In the genomic region with DNA sequence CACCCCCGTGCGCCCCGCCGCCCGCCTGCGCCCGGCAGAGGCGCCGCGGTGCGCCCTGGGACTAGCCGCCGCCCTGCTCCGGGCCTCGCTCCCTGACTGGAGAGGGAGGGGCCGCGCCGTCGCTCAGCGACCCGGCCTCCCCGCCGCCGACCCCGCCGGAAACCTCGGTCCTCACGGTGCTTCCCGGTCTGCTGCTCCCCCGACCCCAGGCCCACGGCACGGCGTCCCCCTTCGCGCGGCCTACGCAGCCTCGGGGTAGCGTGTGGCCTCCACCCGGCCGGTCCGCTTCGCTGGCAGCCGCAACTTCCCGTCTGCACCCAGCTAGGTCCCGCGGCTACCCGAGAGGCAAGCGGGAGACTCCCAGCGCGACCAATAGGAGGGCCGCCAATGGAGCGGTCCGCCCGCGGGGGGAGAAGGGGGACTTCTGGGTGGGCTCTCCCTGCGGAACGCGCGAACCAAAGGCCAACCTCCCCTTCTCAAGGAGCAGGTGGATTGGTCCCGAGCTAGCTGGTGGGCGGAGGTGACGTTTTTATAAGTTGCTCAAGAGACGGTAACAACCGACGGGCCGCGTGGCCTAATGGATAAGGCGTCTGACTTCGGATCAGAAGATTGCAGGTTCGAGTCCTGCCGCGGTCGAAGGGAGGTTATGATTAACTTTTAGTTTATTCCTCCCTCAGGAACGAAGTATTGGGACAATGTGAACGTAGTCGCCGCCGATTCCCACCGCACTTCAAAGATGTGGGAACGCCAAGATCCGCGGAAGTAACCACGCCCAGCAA, we compare ENCODE assay signal across 8 cellular contexts. TPM values are rescaled to one million over a fixed set of nuclear protein-coding genes. Genes with fewer than 3 reads are reported as not detected.
A peak's percentile ranks its signal among the peaks of the same experiment; 100 is the strongest.
DNase-seq lines count a peak whose midpoint lies in the region; ATAC-seq and TF ChIP-seq lines count a peak whose summit lies in the region.

Gene POLG, minus strand, starts transcription at position 315 of the 779 bp plus-strand sequence. CDS start 1,070 bp downstream, outside the sequence.

- peaks cover 32% of the 10 kb centered on the region for H3K36me3 ChIP-seq in thymus (ENCODE audit: control insufficient read depth, insufficient read depth)

- no peaks in the 10 kb centered on the region for H3K9me3 ChIP-seq in thymus (ENCODE audit: control insufficient read depth)

- DNase-seq in GM12864 (ENCODE audit: low read depth) (peak; percentile 97), NCI-H1417 (lab: John Stamatoyannopoulos, UW) (peak; percentile 99 to 100 (median 100)), SW 1271 (lab: John Stamatoyannopoulos, UW) (peak; percentile 99 to 100), head of caudate nucleus (peak; percentile 96 to 100 (median 99)), osteocyte (ENCODE audit: extremely low spot score, unreplicated experiment) (peak; percentile 100)
- DNase-seq in activated naive CD8-positive, alpha-beta T cell treated with anti-CD3 and anti-CD28 coated beads, Interleukin-2, amount 50 U/mL, for 16 hours (ENCODE audit: low read depth, low spot score), result peak; percentile 98

- under 1% methylated on average over 84 of the region's 84 CpGs for WGBS in thymus

- H3K4me1 Mint-ChIP-seq in osteocyte (ENCODE audit: unreplicated experiment), result peaks cover 39% of the 10 kb centered on the region

- H3K4me3 Mint-ChIP-seq in osteocyte (ENCODE audit: unreplicated experiment), result peak within 1 kb of the TSS; percentile 76

- peak; percentile 90 for ATAC-seq in HG02759 (IDR thresholded peaks at IDR 0.05; ENCODE audit: unreplicated experiment)

- no peak for TF ChIP-seq CTCF in GM12864 (IDR thresholded peaks at IDR 0.05; ENCODE audit: low read depth, low read length, missing control alignments)
- no peak for TF ChIP-seq CTCF in osteocyte (IDR thresholded peaks at IDR 0.05)

- peaks cover 42% of the 10 kb centered on the region for H3K4me1 ChIP-seq in thymus (ENCODE audit: control insufficient read depth, insufficient read depth, low read length)

- H3K36me3 Mint-ChIP-seq in osteocyte (ENCODE audit: unreplicated experiment), result peaks cover 16% of the 10 kb centered on the region

- H3K27ac Mint-ChIP-seq in osteocyte (ENCODE audit: unreplicated experiment), result peak within 1 kb of the TSS; percentile 79

- intact Hi-C loops in head of caudate nucleus (cut with DNase I), result loop anchor here (10.0 kb wide), 1 partner anchor 130 kb away; no protein-coding TSS in a partner anchor

- H3K27ac ChIP-seq in thymus (ENCODE audit: low read depth), result peak within 1 kb of the TSS; percentile 98

- H3K9me3 Mint-ChIP-seq in osteocyte (ENCODE audit: unreplicated experiment), result no peaks in the 10 kb centered on the region

- H3K27me3 Mint-ChIP-seq in osteocyte (ENCODE audit: unreplicated experiment), result peaks cover 12% of the 10 kb centered on the region

- H3K4me3 ChIP-seq in GM12864 (ENCODE audit: low read depth, low read length) (peak within 1 kb of the TSS; percentile 90), thymus (ENCODE audit: low read length) (peak within 1 kb of the TSS; percentile 84)

- no peaks in the 10 kb centered on the region for H3K27me3 ChIP-seq in thymus (ENCODE audit: control insufficient read depth, insufficient read depth)

RNA-seq across cellular contexts. Expression of gene POLG, which starts in this region (rescaled TPM):
- total RNA-seq in osteocyte, result 52.0 and 60.8 TPM in 2 replicates
- polyA plus RNA-seq in thymus, result 80.5 TPM

Comparison
In these comparisons a context has a peak if more than half of its experiments do, and no peak if none do; other contexts are left out.
1. Peak in every context shown above with its lines: DNase-seq, ATAC-seq, H3K4me3 ChIP-seq and H3K27ac ChIP-seq.